8 cellular contexts compared by ENCODE assay signal in the genomic region with DNA sequence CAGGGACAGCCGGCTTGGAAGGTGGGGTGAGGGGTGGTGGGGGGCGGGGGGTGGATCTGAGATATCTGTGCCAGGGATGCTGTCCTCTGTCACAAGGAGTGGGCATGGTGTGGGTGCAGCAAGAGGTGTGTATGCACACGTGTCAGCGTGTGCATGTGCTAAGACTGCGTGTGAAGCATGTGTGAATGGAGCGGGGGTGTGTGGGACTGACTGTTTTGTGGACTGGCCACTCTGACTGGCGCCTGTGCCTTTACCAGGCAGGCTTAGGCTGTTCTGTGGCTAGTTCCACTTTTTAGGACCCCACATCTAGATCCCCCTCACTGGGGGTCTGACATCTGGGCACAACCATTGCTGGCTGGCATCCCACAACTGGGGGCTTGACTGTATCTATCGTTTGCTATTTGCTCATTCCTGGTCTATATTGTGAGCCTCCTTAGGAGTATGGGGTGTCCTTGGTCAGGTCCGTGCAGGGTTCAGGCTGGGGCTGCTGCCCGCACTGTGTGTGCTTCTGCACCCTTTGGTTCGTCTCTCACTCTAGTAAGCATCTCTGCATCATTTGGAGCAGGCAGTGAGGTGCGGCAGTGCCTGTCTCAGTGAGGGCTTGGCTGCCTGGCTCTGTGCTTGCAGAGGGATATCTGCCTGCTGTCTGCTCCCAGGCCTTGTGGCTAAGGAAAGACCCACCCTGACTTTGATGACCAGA. TPM values are rescaled to one million over a fixed set of nuclear protein-coding genes. Genes with fewer than 3 reads are reported as not detected.
DNase-seq lines count a peak whose midpoint lies in the region; ATAC-seq, FAIRE-seq and TF ChIP-seq lines count a peak whose summit lies in the region.

No MANE protein-coding gene starts in this region.

- H3K36me3 ChIP-seq in HCT116 (ENCODE audit: control insufficient read depth in 1 of 2, insufficient read depth in 2 of 2, low read length in 2 of 2) (no peaks in the 10 kb centered on the region; a peak in 1 of 4 replicates), brain microvascular endothelial cell (replicated peaks) (peaks cover 7% of the 10 kb centered on the region), mesenchymal stem cell (ENCODE audit: control insufficient read depth in 1 of 2, insufficient read depth in 2 of 2, low read depth in 1 of 2, low read length in 2 of 2) (peaks cover 7 to 33% of the 10 kb centered on the region in 2 experiments)

- no peak overlapping the region for H4K8ac ChIP-seq in mesenchymal stem cell (ENCODE audit: low read length)

- peaks cover 53% of the 10 kb centered on the region for H3K79me2 ChIP-seq in HCT116 (ENCODE audit: insufficient read depth, low read length)

- H4K20me1 ChIP-seq in HCT116 (ENCODE audit: insufficient read depth): no peaks in the 10 kb centered on the region

- no peaks in the 10 kb centered on the region for H3K27me3 ChIP-seq in HCT116 (ENCODE audit: insufficient read depth, low read length)
- H3K27me3 ChIP-seq in brain microvascular endothelial cell (replicated peaks): no peaks in the 10 kb centered on the region
- no peaks in the 10 kb centered on the region for H3K27me3 ChIP-seq in mesenchymal stem cell (ENCODE audit: control insufficient read depth in 1 of 2, insufficient read depth in 1 of 2, low read length in 2 of 2)

- BruUV-seq in HCT116 (replicated peaks; lab: Mats Ljungman, UMichigan): no TSS peak

- WGBS in A549 (ENCODE audit: missing lambda C conversion rate): 47% methylated on average over 9 of the region's 12 CpGs
- WGBS in mesenchymal stem cell: 80% methylated on average over 11 of the region's 12 CpGs

- peak overlapping the region; percentile 99 for H3K9ac ChIP-seq in HCT116 (ENCODE audit: low read length)
- peak overlapping the region; percentile 100 for H3K9ac ChIP-seq in mesenchymal stem cell (ENCODE audit: low read length)

- RAD21 ChIA-PET in HCT116 (lab: Charles Lee; ENCODE audit: low non-redundant PET in 1 of 2, low total read pairs in 2 of 2, uncharacterized antibody in 2 of 2, unreplicated experiment in 2 of 2): no interaction called here

- H2AFZ ChIP-seq in HCT116 (ENCODE audit: low read depth, low read length, poor library complexity, severe bottlenecking) (no peak overlapping the region), mesenchymal stem cell (ENCODE audit: low read depth, low read length) (no peak overlapping the region)

- H3K4me1 ChIP-seq in A549: peaks cover 31% of the 10 kb centered on the region
- peaks cover 30 to 47% of the 10 kb centered on the region in 2 experiments; a peak in 3 of 4 replicates for H3K4me1 ChIP-seq in HCT116 (ENCODE audit: control insufficient read depth in 1 of 2, insufficient read depth in 2 of 2, low read length in 2 of 2)
- H3K4me1 ChIP-seq in mesenchymal stem cell (ENCODE audit: control insufficient read depth, insufficient read depth, low read depth, low read length): peaks cover 57% of the 10 kb centered on the region

- POLR2A ChIA-PET in A549 (lab: Yijun Ruan, JAX): interaction anchor here (1.4 kb wide), 1 partner anchor 15 kb away, joined by 3 read pairs; no protein-coding TSS in a partner anchor
- POLR2A ChIA-PET in HCT116 (lab: Charles Lee): no interaction called here

- H3K18ac ChIP-seq in mesenchymal stem cell (ENCODE audit: low read depth in 1 of 2, low read length in 2 of 2): peak overlapping the region in 1 of 2 experiments; percentile 52

- TF ChIP-seq EP300 in A549 (IDR thresholded peaks at IDR 0.05): no peak

- in situ Hi-C loops in brain microvascular endothelial cell (cut with HindIII; ENCODE audit: low pct_ligation_motif_present, low sequenced_read_pairs): no loop called here

- H3K14ac ChIP-seq in mesenchymal stem cell (ENCODE audit: low read length in 2 of 2): peak overlapping the region in 1 of 2 experiments; percentile 84

- H2BK15ac ChIP-seq in mesenchymal stem cell (ENCODE audit: low read depth, poor library complexity, severe bottlenecking): no peak overlapping the region

- H2BK5ac ChIP-seq in mesenchymal stem cell (ENCODE audit: low read depth, low read length, poor library complexity, severe bottlenecking): no peak overlapping the region

- no peaks in the 10 kb centered on the region for H3K9me2 ChIP-seq in HCT116 (ENCODE audit: insufficient read depth)

- H3K4ac ChIP-seq in mesenchymal stem cell (ENCODE audit: low read depth in 1 of 2, low read length in 2 of 2): peak overlapping the region in 1 of 2 experiments; percentile 30

- H3K4me3 ChIP-seq in A549 (peak overlapping the region; percentile 90), HCT116 (replicated peaks in 1 of 2; ENCODE audit: low read depth in 1 of 2, low read length in 2 of 2) (peak overlapping the region; percentile 88 to 95), brain microvascular endothelial cell (ENCODE audit: low read depth, low read length) (peak overlapping the region; percentile 75), mesenchymal stem cell (ENCODE audit: insufficient read depth in 1 of 2, low read depth in 1 of 2, low read length in 2 of 2) (peak overlapping the region; percentile 71 to 94)

- peak overlapping the region; percentile 89 for H3K4me2 ChIP-seq in A549
- peak overlapping the region; percentile 100 for H3K4me2 ChIP-seq in HCT116 (ENCODE audit: low read length)
- peak overlapping the region; percentile 84 for H3K4me2 ChIP-seq in mesenchymal stem cell (ENCODE audit: low read length, poor library complexity, severe bottlenecking)

- peak overlapping the region in 1 of 2 experiments; percentile 87 for H2BK12ac ChIP-seq in mesenchymal stem cell (ENCODE audit: low read length in 2 of 2)

- H2AK5ac ChIP-seq in mesenchymal stem cell (ENCODE audit: low read length, severe bottlenecking): no peak overlapping the region

- H4K91ac ChIP-seq in mesenchymal stem cell (ENCODE audit: low read length): peak overlapping the region; percentile 90

- no peak overlapping the region for H3K23ac ChIP-seq in mesenchymal stem cell (ENCODE audit: low read length in 2 of 2)

- peak overlapping the region; percentile 76 for H2BK120ac ChIP-seq in mesenchymal stem cell (ENCODE audit: low read depth, low read length)

- intact Hi-C loops in HCT116 (cut with micrococcal nuclease): no loop called here

- H3K79me1 ChIP-seq in mesenchymal stem cell (replicated peaks; ENCODE audit: low read length, poor library complexity, severe bottlenecking): peaks cover 9% of the 10 kb centered on the region

- TF ChIP-seq POLR2A in A549 (IDR thresholded peaks at IDR 0.05; ENCODE audit: low read length): no peak
- TF ChIP-seq POLR2A in HCT116 (IDR thresholded peaks at IDR 0.05; ENCODE audit: borderline replicate concordance, extremely low read depth, insufficient read depth, insufficient read length): no peak

- DNase-seq in A549 (ENCODE audit: low read depth in 1 of 2, low spot score in 1 of 2) (no peak), HCT116 (ENCODE audit: low read depth, low spot score) (no peak), brain microvascular endothelial cell (no peak), mesenchymal stem cell (no peak), D341Med (ENCODE audit: low spot score) (no peak), Ammon's horn (ENCODE audit: low spot score) (no peak), GM19238 (ENCODE audit: insufficient read length, low spot score) (no peak)

- peak overlapping the region; percentile 93 to 98 for H3K27ac ChIP-seq in A549
- peak overlapping the region; percentile 86 for H3K27ac ChIP-seq in HCT116 (ENCODE audit: low read depth, low read length)
- no peak overlapping the region for H3K27ac ChIP-seq in brain microvascular endothelial cell
- no peak overlapping the region for H3K27ac ChIP-seq in mesenchymal stem cell (ENCODE audit: low read length, poor library complexity, severe bottlenecking)

- ATAC-seq in A549 (no peak), HCT116 (no peak), HG03439 (IDR thresholded peaks at IDR 0.05; ENCODE audit: unreplicated experiment) (no peak)

- no peaks in the 10 kb centered on the region for H3K9me3 ChIP-seq in A549
- no peaks in the 10 kb centered on the region for H3K9me3 ChIP-seq in HCT116 (ENCODE audit: control insufficient read depth in 1 of 2, insufficient read depth in 1 of 2, low read depth in 1 of 2, low read length in 2 of 2)
- H3K9me3 ChIP-seq in mesenchymal stem cell (ENCODE audit: control insufficient read depth, low read length): no peaks in the 10 kb centered on the region

- no peak for TF ChIP-seq CTCF in A549 (IDR thresholded peaks at IDR 0.05)
- TF ChIP-seq CTCF in HCT116 (IDR thresholded peaks at IDR 0.05 in 2 of 3, conservative IDR thresholded peaks at IDR 0.05 in 1 of 3; ENCODE audit: borderline replicate concordance in 1 of 3, insufficient read depth in 1 of 3, low read depth in 2 of 3, low read length in 2 of 3): no peak
- TF ChIP-seq CTCF in brain microvascular endothelial cell (IDR thresholded peaks at IDR 0.05; ENCODE audit: low read depth, low read length, missing control alignments): no peak

- TF ChIP-seq RAD21 in A549 (conservative IDR thresholded peaks at IDR 0.05 in 1 of 2, IDR thresholded peaks at IDR 0.05 in 1 of 2): no peak
- TF ChIP-seq RAD21 in HCT116 (IDR thresholded peaks at IDR 0.05; ENCODE audit: low read depth): no peak

- CTCF ChIA-PET in A549 (lab: Yijun Ruan, JAX) (no interaction called here), HCT116 (lab: Charles Lee) (no interaction called here)

- no peak for FAIRE-seq in A549 (lab: Jason Lieb, UNC)

RNA-seq across cellular contexts. Expression of a gene that starts 1.9 kb away (rescaled TPM):
- 19.3 and 31.5 TPM in 2 replicates for polyA plus RNA-seq in A549 (2011; rRNA removed)
- 29.0 and 34.3 TPM in 2 replicates for polyA plus RNA-seq in A549 (2012; cell fraction: cytosol; rRNA removed)
- 203 and 228 TPM in 2 replicates for polyA plus RNA-seq in A549 (2012; cell fraction: nucleus; rRNA removed)
- 39.4 to 51.7 TPM (median 47.2 TPM) in 3 replicates for polyA plus RNA-seq in A549 (2017; fragmentation: RNase III; extraction: RNeasy Plus Mini Kit Qiagen cat#74134 plus additional on column Dnase treatment)
- 44.2 and 55.3 TPM in 2 replicates for polyA minus RNA-seq in A549 (2011; rRNA and poly(A)+ RNA removed)
- total RNA-seq in HCT116 (2021; ENCODE audit: unreplicated experiment): 69.9 TPM
- polyA plus RNA-seq in HCT116 (2012): 51.0 and 66.3 TPM in 2 replicates
- 61.6 TPM for polyA plus RNA-seq in mesenchymal stem cell (2013, experiment 1 of 2)
- polyA plus RNA-seq in mesenchymal stem cell (2013, experiment 2 of 2): 55.5 TPM

RNA-seq across cellular contexts. Expression of a gene that starts 2.1 kb away (rescaled TPM):
- polyA plus RNA-seq in A549 (2011; rRNA removed): 0.16 and 0.20 TPM in 2 replicates
- 0.09 and 0.13 TPM in 2 replicates for polyA plus RNA-seq in A549 (2012; cell fraction: cytosol; rRNA removed)
- polyA plus RNA-seq in A549 (2012; cell fraction: nucleus; rRNA removed): not detected in 2 replicates
- polyA plus RNA-seq in A549 (2017; fragmentation: RNase III; extraction: RNeasy Plus Mini Kit Qiagen cat#74134 plus additional on column Dnase treatment): 0.25 TPM in 1 of 3 replicates, not detected in the others
- 0.29 and 0.74 TPM in 2 replicates for polyA minus RNA-seq in A549 (2011; rRNA and poly(A)+ RNA removed)
- 0.76 TPM for total RNA-seq in HCT116 (2021; ENCODE audit: unreplicated experiment)
- polyA plus RNA-seq in HCT116 (2012): 0.16 and 0.34 TPM in 2 replicates
- polyA plus RNA-seq in mesenchymal stem cell (2013, experiment 1 of 2): 0.08 TPM
- polyA plus RNA-seq in mesenchymal stem cell (2013, experiment 2 of 2): 0.26 TPM

RNA-seq across cellular contexts. Expression of a gene that starts 34.3 kb away (rescaled TPM):
- polyA plus RNA-seq in A549 (2011; rRNA removed) (17.2 and 21.7 TPM in 2 replicates), A549 (2017; fragmentation: RNase III; extraction: RNeasy Plus Mini Kit Qiagen cat#74134 plus additional on column Dnase treatment) (13.0 to 14.3 TPM (median 13.6 TPM) in 3 replicates)
- 15.3 and 15.8 TPM in 2 replicates for polyA plus RNA-seq in A549 (2012; cell fraction: cytosol; rRNA removed)
- 16.9 and 17.9 TPM in 2 replicates for polyA plus RNA-seq in A549 (2012; cell fraction: nucleus; rRNA removed)
- polyA minus RNA-seq in A549 (2011; rRNA and poly(A)+ RNA removed): 10.2 and 16.7 TPM in 2 replicates
- total RNA-seq in HCT116 (2021; ENCODE audit: unreplicated experiment): 15.9 TPM
- polyA plus RNA-seq in HCT116 (2012): 14.9 and 18.0 TPM in 2 replicates
- 32.2 TPM for polyA plus RNA-seq in mesenchymal stem cell (2013, experiment 1 of 2)
- 30.4 TPM for polyA plus RNA-seq in mesenchymal stem cell (2013, experiment 2 of 2)

RNA-seq across cellular contexts. Expression of a gene that starts 46.3 kb away (rescaled TPM):
- polyA plus RNA-seq in A549 (2011; rRNA removed): 4.8 and 6.0 TPM in 2 replicates
- 5.0 and 6.5 TPM in 2 replicates for polyA plus RNA-seq in A549 (2012; cell fraction: cytosol; rRNA removed)
- polyA plus RNA-seq in A549 (2012; cell fraction: nucleus; rRNA removed): 20.1 and 25.5 TPM in 2 replicates
- polyA plus RNA-seq in A549 (2017; fragmentation: RNase III; extraction: RNeasy Plus Mini Kit Qiagen cat#74134 plus additional on column Dnase treatment): 5.3 to 7.2 TPM (median 6.5 TPM) in 3 replicates
- polyA minus RNA-seq in A549 (2011; rRNA and poly(A)+ RNA removed): 3.4 and 4.5 TPM in 2 replicates
- total RNA-seq in HCT116 (2021; ENCODE audit: unreplicated experiment): 5.9 TPM
- polyA plus RNA-seq in HCT116 (2012): 3.8 and 5.3 TPM in 2 replicates
- 75.2 TPM for polyA plus RNA-seq in mesenchymal stem cell (2013, experiment 1 of 2)
- 70.3 TPM for polyA plus RNA-seq in mesenchymal stem cell (2013, experiment 2 of 2)

Comparison
In these comparisons a context has a peak if more than half of its experiments do, and no peak if none do; other contexts are left out.
1. H3K27ac ChIP-seq: peak in A549 (2 of 2) and HCT116 (single experiment); none in brain microvascular endothelial cell (single experiment) and mesenchymal stem cell (single experiment).
2. Peak in every context shown above with its lines, with median percentiles within 50 percentile points of each other: H3K4me2 ChIP-seq and H3K4me3 ChIP-seq.